8 cellular contexts compared by ENCODE assay signal in the genomic region with DNA sequence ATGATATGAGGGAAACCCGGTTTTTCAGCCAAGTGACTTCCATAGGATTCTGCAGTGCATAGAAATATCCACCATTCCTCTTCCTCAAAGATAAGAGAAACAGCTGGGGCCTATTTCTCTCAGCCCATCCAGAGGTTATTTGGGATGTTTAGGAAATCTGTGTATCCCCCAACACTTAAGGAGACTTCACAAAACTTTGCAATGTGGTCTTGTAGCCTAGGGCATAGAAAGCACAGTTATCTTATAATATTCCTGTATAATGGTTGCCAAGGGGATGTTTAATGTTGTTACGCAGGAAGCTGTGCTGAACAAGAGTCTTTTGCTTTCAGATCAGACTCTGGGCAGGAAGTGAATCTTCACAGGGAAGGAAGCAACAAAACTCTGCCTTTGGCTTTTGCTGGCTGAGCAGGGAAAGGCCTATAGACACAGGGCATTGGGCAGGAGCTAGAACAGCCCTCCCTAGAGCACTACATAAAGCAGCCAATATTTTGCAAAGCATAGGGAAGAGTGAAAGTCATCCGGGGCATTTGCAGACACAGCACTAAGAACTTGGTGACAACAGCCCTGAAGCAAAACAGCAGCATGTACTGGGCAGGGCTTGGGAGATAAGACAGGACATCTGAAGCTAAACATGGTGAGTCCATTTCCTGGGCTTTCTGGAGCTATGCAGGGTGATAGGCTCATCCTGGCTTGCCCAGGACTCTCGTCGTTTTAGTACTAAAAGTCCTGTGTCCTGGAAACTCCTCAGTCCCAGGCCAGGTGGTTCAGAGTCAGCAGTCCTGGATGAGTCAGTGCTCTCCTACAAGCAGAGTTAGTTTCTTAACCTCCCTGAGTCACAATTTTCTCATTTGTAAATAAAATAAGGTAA. TPM values are rescaled to one million over a fixed set of nuclear protein-coding genes. Genes with fewer than 3 reads are reported as not detected.
DNase-seq lines count a peak whose midpoint lies in the region; ATAC-seq and TF ChIP-seq lines count a peak whose summit lies in the region.

No MANE protein-coding gene starts in this region.

- H3K27ac Mint-ChIP-seq in activated naive CD4-positive, alpha-beta T cell treated with anti-CD3 and anti-CD28 coated beads, Interleukin-2, amount 50 U/mL, for 24 hours, result peak overlapping the region; percentile 93
- H3K27ac Mint-ChIP-seq in stimulated activated effector memory CD8-positive, alpha-beta T cell treated with anti-CD3 and anti-CD28 coated beads, Interleukin-12 subunit alpha, Interleukin-12 subunit beta, amount 100 ng/mL, for 72 hours, result peak overlapping the region; percentile 30

- ATAC-seq in right cardiac atrium (peak; percentile 39 to 74), HG02588 (IDR thresholded peaks at IDR 0.05; ENCODE audit: unreplicated experiment) (no peak), HG03280 (IDR thresholded peaks at IDR 0.05; ENCODE audit: unreplicated experiment) (no peak)
- ATAC-seq in stimulated activated effector memory CD8-positive, alpha-beta T cell treated with anti-CD3 and anti-CD28 coated beads, Interleukin-12 subunit alpha, Interleukin-12 subunit beta, amount 100 ng/mL, for 72 hours, result peak; percentile 77

- no peaks in the 10 kb centered on the region for H4K20me1 ChIP-seq in DOHH2 (ENCODE audit: control insufficient read depth, insufficient read depth, low read depth, low read length)

- no peaks in the 10 kb centered on the region for H3K9me2 ChIP-seq in DOHH2 (replicated peaks; ENCODE audit: control insufficient read depth, low read length)

- peaks cover 34% of the 10 kb centered on the region for H3K4me1 Mint-ChIP-seq in activated naive CD4-positive, alpha-beta T cell treated with anti-CD3 and anti-CD28 coated beads, Interleukin-2, amount 50 U/mL, for 24 hours
- peaks cover 16% of the 10 kb centered on the region for H3K4me1 Mint-ChIP-seq in stimulated activated effector memory CD8-positive, alpha-beta T cell treated with anti-CD3 and anti-CD28 coated beads, Interleukin-12 subunit alpha, Interleukin-12 subunit beta, amount 100 ng/mL, for 72 hours

- no peaks in the 10 kb centered on the region for H3K36me3 ChIP-seq in DOHH2 (ENCODE audit: control insufficient read depth, low read length)

- H3K27me3 ChIP-seq in DOHH2 (ENCODE audit: control insufficient read depth, low read length), result peaks cover 6% of the 10 kb centered on the region; the same call in 1 of the 2 replicates
- H3K27me3 ChIP-seq in right cardiac atrium (ENCODE audit: control insufficient read depth, insufficient read depth), result no peaks in the 10 kb centered on the region

- H3K27ac ChIP-seq in DOHH2 (ENCODE audit: low read depth, low read length), result no peak overlapping the region
- H3K27ac ChIP-seq in right cardiac atrium (ENCODE audit: low read length), result peak overlapping the region; percentile 96

- no peaks in the 10 kb centered on the region for H3K9me3 Mint-ChIP-seq in activated naive CD4-positive, alpha-beta T cell treated with anti-CD3 and anti-CD28 coated beads, Interleukin-2, amount 50 U/mL, for 24 hours
- H3K9me3 Mint-ChIP-seq in stimulated activated effector memory CD8-positive, alpha-beta T cell treated with anti-CD3 and anti-CD28 coated beads, Interleukin-12 subunit alpha, Interleukin-12 subunit beta, amount 100 ng/mL, for 72 hours, result no peaks in the 10 kb centered on the region

- H3K4me1 ChIP-seq in DOHH2 (ENCODE audit: control insufficient read depth, low read length), result peaks cover 18% of the 10 kb centered on the region
- H3K4me1 ChIP-seq in right cardiac atrium (ENCODE audit: control insufficient read depth, insufficient read depth, low read length), result peaks cover 3% of the 10 kb centered on the region

- no peaks in the 10 kb centered on the region for H3F3A ChIP-seq in DOHH2 (ENCODE audit: control insufficient read depth, insufficient read depth)

- H3K27me3 Mint-ChIP-seq in activated naive CD4-positive, alpha-beta T cell treated with anti-CD3 and anti-CD28 coated beads, Interleukin-2, amount 50 U/mL, for 24 hours, result no peaks in the 10 kb centered on the region

- H3K4me2 ChIP-seq in DOHH2 (ENCODE audit: low read length), result peak overlapping the region; percentile 55

- peak overlapping the region; percentile 91 for H3K4me3 Mint-ChIP-seq in activated naive CD4-positive, alpha-beta T cell treated with anti-CD3 and anti-CD28 coated beads, Interleukin-2, amount 50 U/mL, for 24 hours
- H3K4me3 Mint-ChIP-seq in stimulated activated effector memory CD8-positive, alpha-beta T cell treated with anti-CD3 and anti-CD28 coated beads, Interleukin-12 subunit alpha, Interleukin-12 subunit beta, amount 100 ng/mL, for 72 hours, result peak overlapping the region; percentile 60

- peaks cover 3% of the 10 kb centered on the region; the same call in 1 of the 2 replicates for H3K9me3 ChIP-seq in DOHH2 (ENCODE audit: control insufficient read depth, insufficient read depth, low read length)
- no peaks in the 10 kb centered on the region for H3K9me3 ChIP-seq in right cardiac atrium (ENCODE audit: control insufficient read depth, low read length)

- DNase-seq in NB4 (ENCODE audit: low read depth) (peak; percentile 56), right cardiac atrium (peak in 1 of 3 donors; percentile 62)
- DNase-seq in stimulated activated effector memory CD8-positive, alpha-beta T cell treated with anti-CD3 and anti-CD28 coated beads, Interleukin-12 subunit alpha, Interleukin-12 subunit beta, amount 100 ng/mL, for 72 hours (ENCODE audit: low spot score in 2 of 2), result peak in 1 of 2 donors; percentile 62
- DNase-seq in activated effector memory CD4-positive, alpha-beta T cell treated with Interleukin-2 at 50 U/mL for 16 hours, result no peak

- H3K4me3 ChIP-seq in DOHH2 (ENCODE audit: low read length) (peak overlapping the region; percentile 55), NB4 (ENCODE audit: low read depth, low read length) (peak overlapping the region; percentile 14), right cardiac atrium (ENCODE audit: low read length) (no peak overlapping the region)

- H3K79me2 ChIP-seq in DOHH2 (ENCODE audit: control insufficient read depth, low read length), result no peaks in the 10 kb centered on the region

- intact Hi-C loops in right cardiac atrium (cut with DNase I), result loop anchor here (5.0 to 10.0 kb wide), 4 partner anchors 74 to 459 kb away; a partner anchor contains a TSS

- WGBS in right cardiac atrium, result 20% methylated on average over 5 of the region's 5 CpGs

- H3K36me3 Mint-ChIP-seq in activated naive CD4-positive, alpha-beta T cell treated with anti-CD3 and anti-CD28 coated beads, Interleukin-2, amount 50 U/mL, for 24 hours, result peaks cover 7% of the 10 kb centered on the region
- H3K36me3 Mint-ChIP-seq in stimulated activated effector memory CD8-positive, alpha-beta T cell treated with anti-CD3 and anti-CD28 coated beads, Interleukin-12 subunit alpha, Interleukin-12 subunit beta, amount 100 ng/mL, for 72 hours, result no peaks in the 10 kb centered on the region

- no peak for TF ChIP-seq CTCF in DOHH2 (IDR thresholded peaks at IDR 0.05; ENCODE audit: low read depth, low read length, poor library complexity, severe bottlenecking)
- TF ChIP-seq CTCF in NB4 (IDR thresholded peaks at IDR 0.05; ENCODE audit: low read depth, low read length), result no peak

- no peak for TF ChIP-seq POLR2A in NB4 (IDR thresholded peaks at IDR 0.05; ENCODE audit: extremely low read depth, insufficient read length)

RNA-seq across cellular contexts. Expression of a gene that starts 18.7 kb away (rescaled TPM):
- 1 to 10 TPM in 3 of 4 donors, under 1 TPM in 1; 0.79 to 1.5 (median 1.2) TPM for total RNA-seq in right cardiac atrium
- polyA plus RNA-seq in right cardiac atrium, result 0.41 TPM

RNA-seq across cellular contexts. Expression of a gene that starts 41.9 kb away (rescaled TPM):
- 10 to 100 TPM; 22.9 to 47.0 (median 40.9) TPM for total RNA-seq in right cardiac atrium
- 32.8 TPM for polyA plus RNA-seq in right cardiac atrium

Comparison
In these comparisons a context has a peak if more than half of its experiments do, and no peak if none do; other contexts are left out.
1. ATAC-seq: peak in right cardiac atrium (2 of 2) and stimulated activated effector memory CD8-positive, alpha-beta T cell treated with anti-CD3 and anti-CD28 coated beads, Interleukin-12 subunit alpha, Interleukin-12 subunit beta, amount 100 ng/mL, for 72 hours (single experiment); none in HG02588 (single experiment) and HG03280 (single experiment).